In the genomic region with DNA sequence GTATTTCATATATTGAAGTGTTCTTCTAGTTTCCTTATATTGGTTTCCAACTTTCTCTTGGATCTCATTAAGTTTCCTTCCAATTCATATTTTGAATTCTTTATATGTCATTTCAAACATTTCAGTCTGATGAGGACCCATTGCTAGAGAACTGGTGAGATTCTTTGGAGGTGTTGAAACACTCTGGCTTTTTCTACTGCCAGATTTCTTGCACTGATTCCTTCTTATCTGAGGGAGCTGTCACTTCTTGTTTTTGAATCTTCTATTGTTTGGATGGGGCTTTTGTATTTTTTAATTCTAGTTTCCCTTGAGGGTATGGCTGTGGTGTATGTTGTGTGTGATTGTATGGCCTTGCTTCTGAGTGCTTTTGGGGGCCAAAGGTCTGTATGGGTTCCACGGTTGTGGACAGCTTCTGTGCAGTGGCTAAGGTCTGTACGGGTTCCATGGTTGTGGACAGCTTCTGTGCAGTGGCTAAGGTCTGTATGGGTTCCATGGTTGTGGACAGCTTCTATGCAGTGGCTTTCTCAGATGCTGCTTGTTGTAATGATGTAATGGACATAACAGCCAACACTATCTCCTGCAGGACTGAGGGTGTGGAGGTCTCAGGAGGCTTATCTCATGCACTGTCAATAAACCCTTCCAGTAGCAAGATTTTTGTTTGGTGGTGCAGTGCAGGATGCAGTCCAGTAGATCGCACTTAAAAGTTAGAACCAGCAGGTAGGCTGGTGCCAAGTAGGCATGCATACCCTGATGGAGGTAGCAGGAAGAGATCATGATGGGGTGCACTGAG, we compare ENCODE assay signal across 36 cellular contexts. TPM values are rescaled to one million over a fixed set of nuclear protein-coding genes. Genes with fewer than 3 reads are reported as not detected.
"Had no signal": no experiment of that assay in that cellular context is flagged by ENCODE, and none has a peak within 500 bp of the region (broad histone marks: within the 10 kb centered on the region; RNA-seq: fewer than 3 reads in every experiment).

No MANE protein-coding gene starts in this region.

- H3K27ac ChIP-seq: brain microvascular endothelial cell, esophagus muscularis mucosa, gastroesophageal sphincter, heart right ventricle, WERI-Rb-1 had no signal

- ATAC-seq: activated naive CD4-positive, alpha-beta T cell treated with anti-CD3 and anti-CD28 coated beads, Interleukin-2, amount 50 U/mL, for 72 hours; activated T-cell treated with anti-CD3 and anti-CD28 coated beads, Interleukin-2, amount 50 U/mL, for 72 hours; effector memory CD8-positive, alpha-beta T cell; gastroesophageal sphincter; heart right ventricle; T-helper 17 cell had no signal

- H3K4me1 ChIP-seq: esophagus muscularis mucosa, gastroesophageal sphincter, heart right ventricle had no signal

- H3K4me3 ChIP-seq: esophagus muscularis mucosa, gastroesophageal sphincter, heart right ventricle had no signal

- FAIRE-seq: astrocyte, colon had no signal

- H3K27me3 ChIP-seq: brain microvascular endothelial cell, esophagus muscularis mucosa, gastroesophageal sphincter had no signal

- H3K9me3 ChIP-seq: esophagus muscularis mucosa, gastroesophageal sphincter had no signal

- H3K36me3 ChIP-seq: brain microvascular endothelial cell, esophagus muscularis mucosa, gastroesophageal sphincter, heart right ventricle, WERI-Rb-1 had no signal

- DNase-seq: activated B cell treated with CpG ODN at 0.5 μM for 24 hours; activated CD4-positive, alpha-beta memory T cell treated with anti-CD3 and anti-CD28 coated beads, Interleukin-2, amount 10 ng/mL, durations not matched to agents 7 days and 5 days; activated CD4-positive, alpha-beta T cell treated with anti-CD3 and anti-CD28 coated beads for 1 hour; activated CD4-positive, alpha-beta T cell treated with anti-CD3 and anti-CD28 coated beads for 4 hours; activated CD4-positive, alpha-beta T cell treated with anti-CD3 and anti-CD28 coated beads, Interleukin-2, amount 10 ng/mL, durations not matched to agents 7 days and 5 days; activated CD4-positive, alpha-beta T cell treated with anti-CD3 and anti-CD28 coated beads, Interleukin-2, amount 50 U/mL, for 4 hours; activated CD8-positive, alpha-beta memory T cell treated with anti-CD3 and anti-CD28 coated beads, Interleukin-2, amount 50 U/mL, for 48 hours; activated gamma-delta T cell; activated naive CD4-positive, alpha-beta T cell; activated naive CD4-positive, alpha-beta T cell treated with anti-CD3 and anti-CD28 coated beads, Interleukin-2, amount 10 ng/mL, durations not matched to agents 7 days and 5 days; activated naive CD8-positive, alpha-beta T cell treated with anti-CD3 and anti-CD28 coated beads, Interleukin-2, amount 10 ng/mL, durations not matched to agents 7 days and 5 days; activated T-cell treated with anti-CD3 and anti-CD28 coated beads for 4 hours; activated T-cell treated with anti-CD3 and anti-CD28 coated beads, Interleukin-2, amount 50 U/mL, for 24 hours; activated T-cell treated with anti-CD3 and anti-CD28 coated beads, Interleukin-2, amount 50 U/mL, for 72 hours; amniotic stem cell; anterior cingulate cortex; brain microvascular endothelial cell; caudate nucleus; cortex of kidney; dermis blood vessel endothelial cell; effector CD4-positive, alpha-beta T cell; effector memory CD8-positive, alpha-beta T cell; erythroblast; foreskin melanocyte; heart right ventricle; T-helper 1 cell; T-helper 17 cell; T1000; WERI-Rb-1 had no signal

RNA-seq across cellular contexts. Expression of gene ACSBG2, which starts 36.8 kb away (rescaled TPM):
- total RNA-seq: activated B cell treated with CpG ODN at 0.5 μM for 24 hours; activated CD4-positive, alpha-beta T cell treated with anti-CD3 and anti-CD28 coated beads, Interleukin-2, amount 10 ng/mL, durations not matched to agents 7 days and 5 days; activated naive CD8-positive, alpha-beta T cell treated with anti-CD3 and anti-CD28 coated beads, Interleukin-2, amount 10 ng/mL, durations not matched to agents 7 days and 5 days; activated T-cell treated with anti-CD3 and anti-CD28 coated beads, Interleukin-2, amount 50 U/mL, for 72 hours; astrocyte; dermis blood vessel endothelial cell; fibroblast of villous mesenchyme; glomerular endothelial cell; heart right ventricle; T-helper 17 cell had no signal
- polyA plus RNA-seq: heart right ventricle had no signal
